Comparison of ENCODE assay signal across 3 cellular contexts in the genomic region with DNA sequence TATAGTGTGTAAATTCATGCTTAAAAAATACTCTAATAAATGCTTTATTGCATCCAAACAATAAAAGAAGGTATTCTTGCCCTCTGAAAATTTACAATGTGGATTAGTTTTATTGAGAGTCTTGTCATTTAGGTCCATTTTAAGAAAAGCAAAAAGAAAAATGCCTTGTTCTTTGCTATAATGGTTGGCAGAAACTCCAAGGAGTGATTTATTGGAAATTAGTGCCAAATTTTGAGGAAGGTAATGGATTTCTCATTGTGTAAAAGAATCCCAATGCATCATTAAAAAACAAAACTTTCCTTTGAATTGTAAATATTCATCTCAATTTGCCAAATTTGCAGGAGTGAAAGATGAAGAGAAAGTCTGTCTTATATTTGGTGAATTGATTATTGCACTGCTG.
TF ChIP-seq lines count a peak whose summit lies in the region.

No MANE protein-coding gene starts in this region.

TF ChIP-seq in GM23338, 12 proteins besides CTCF, POLR2A, EP300 and RAD21 (continues in another document):
- TF ChIP-seq CREB1 (CRISPR knock-in tag; IDR thresholded peaks at IDR 0.05; ENCODE audit: low read depth) (no peak), EZH2 (IDR thresholded peaks at IDR 0.05; ENCODE audit: low read depth, unreplicated experiment) (no peak), NANOG (IDR thresholded peaks at IDR 0.05; ENCODE audit: borderline replicate concordance) (no peak), ZNF114 (CRISPR knock-in tag; IDR thresholded peaks at IDR 0.05) (no peak), ZNF331 (CRISPR knock-in tag; IDR thresholded peaks at IDR 0.05; ENCODE audit: low read depth) (no peak), STAT1 (IDR thresholded peaks at IDR 0.05; ENCODE audit: unreplicated experiment) (no peak), EZH2phosphoT487 (IDR thresholded peaks at IDR 0.05; ENCODE audit: unreplicated experiment) (no peak), JUNB (IDR thresholded peaks at IDR 0.05; ENCODE audit: unreplicated experiment) (no peak), POLR2AphosphoS5 (IDR thresholded peaks at IDR 0.05; ENCODE audit: low read depth) (no peak)
- TF ChIP-seq, protein P1, sequence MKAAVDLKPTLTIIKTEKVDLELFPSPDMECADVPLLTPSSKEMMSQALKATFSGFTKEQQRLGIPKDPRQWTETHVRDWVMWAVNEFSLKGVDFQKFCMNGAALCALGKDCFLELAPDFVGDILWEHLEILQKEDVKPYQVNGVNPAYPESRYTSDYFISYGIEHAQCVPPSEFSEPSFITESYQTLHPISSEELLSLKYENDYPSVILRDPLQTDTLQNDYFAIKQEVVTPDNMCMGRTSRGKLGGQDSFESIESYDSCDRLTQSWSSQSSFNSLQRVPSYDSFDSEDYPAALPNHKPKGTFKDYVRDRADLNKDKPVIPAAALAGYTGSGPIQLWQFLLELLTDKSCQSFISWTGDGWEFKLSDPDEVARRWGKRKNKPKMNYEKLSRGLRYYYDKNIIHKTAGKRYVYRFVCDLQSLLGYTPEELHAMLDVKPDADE (IDR thresholded peaks at IDR 0.05) = no peak
- TF ChIP-seq, protein P2, sequence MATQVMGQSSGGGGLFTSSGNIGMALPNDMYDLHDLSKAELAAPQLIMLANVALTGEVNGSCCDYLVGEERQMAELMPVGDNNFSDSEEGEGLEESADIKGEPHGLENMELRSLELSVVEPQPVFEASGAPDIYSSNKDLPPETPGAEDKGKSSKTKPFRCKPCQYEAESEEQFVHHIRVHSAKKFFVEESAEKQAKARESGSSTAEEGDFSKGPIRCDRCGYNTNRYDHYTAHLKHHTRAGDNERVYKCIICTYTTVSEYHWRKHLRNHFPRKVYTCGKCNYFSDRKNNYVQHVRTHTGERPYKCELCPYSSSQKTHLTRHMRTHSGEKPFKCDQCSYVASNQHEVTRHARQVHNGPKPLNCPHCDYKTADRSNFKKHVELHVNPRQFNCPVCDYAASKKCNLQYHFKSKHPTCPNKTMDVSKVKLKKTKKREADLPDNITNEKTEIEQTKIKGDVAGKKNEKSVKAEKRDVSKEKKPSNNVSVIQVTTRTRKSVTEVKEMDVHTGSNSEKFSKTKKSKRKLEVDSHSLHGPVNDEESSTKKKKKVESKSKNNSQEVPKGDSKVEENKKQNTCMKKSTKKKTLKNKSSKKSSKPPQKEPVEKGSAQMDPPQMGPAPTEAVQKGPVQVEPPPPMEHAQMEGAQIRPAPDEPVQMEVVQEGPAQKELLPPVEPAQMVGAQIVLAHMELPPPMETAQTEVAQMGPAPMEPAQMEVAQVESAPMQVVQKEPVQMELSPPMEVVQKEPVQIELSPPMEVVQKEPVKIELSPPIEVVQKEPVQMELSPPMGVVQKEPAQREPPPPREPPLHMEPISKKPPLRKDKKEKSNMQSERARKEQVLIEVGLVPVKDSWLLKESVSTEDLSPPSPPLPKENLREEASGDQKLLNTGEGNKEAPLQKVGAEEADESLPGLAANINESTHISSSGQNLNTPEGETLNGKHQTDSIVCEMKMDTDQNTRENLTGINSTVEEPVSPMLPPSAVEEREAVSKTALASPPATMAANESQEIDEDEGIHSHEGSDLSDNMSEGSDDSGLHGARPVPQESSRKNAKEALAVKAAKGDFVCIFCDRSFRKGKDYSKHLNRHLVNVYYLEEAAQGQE (IDR thresholded peaks at IDR 0.05; ENCODE audit: unreplicated experiment) = no peak

TF ChIP-seq in WTC11, 78 proteins besides CTCF, POLR2A, EP300 and RAD21:
- TF ChIP-seq, protein P3, sequence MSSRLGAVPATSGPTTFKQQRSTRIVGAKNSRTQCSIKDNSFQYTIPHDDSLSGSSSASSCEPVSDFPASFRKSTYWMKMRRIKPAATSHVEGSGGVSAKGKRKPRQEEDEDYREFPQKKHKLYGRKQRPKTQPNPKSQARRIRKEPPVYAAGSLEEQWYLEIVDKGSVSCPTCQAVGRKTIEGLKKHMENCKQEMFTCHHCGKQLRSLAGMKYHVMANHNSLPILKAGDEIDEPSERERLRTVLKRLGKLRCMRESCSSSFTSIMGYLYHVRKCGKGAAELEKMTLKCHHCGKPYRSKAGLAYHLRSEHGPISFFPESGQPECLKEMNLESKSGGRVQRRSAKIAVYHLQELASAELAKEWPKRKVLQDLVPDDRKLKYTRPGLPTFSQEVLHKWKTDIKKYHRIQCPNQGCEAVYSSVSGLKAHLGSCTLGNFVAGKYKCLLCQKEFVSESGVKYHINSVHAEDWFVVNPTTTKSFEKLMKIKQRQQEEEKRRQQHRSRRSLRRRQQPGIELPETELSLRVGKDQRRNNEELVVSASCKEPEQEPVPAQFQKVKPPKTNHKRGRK (CRISPR knock-in tag; IDR thresholded peaks at IDR 0.05; ENCODE audit: borderline replicate concordance) = no peak
- TF ChIP-seq CBFB (CRISPR knock-in tag; IDR thresholded peaks at IDR 0.05; ENCODE audit: low read depth) = no peak

TF ChIP-seq in H1, 55 proteins besides CTCF, POLR2A, EP300 and RAD21:
- TF ChIP-seq CEBPB (IDR thresholded peaks at IDR 0.05; ENCODE audit: low read depth, low read length) (no peak), TBP (IDR thresholded peaks at IDR 0.05; ENCODE audit: low read depth, low read length) (no peak), GABPA (IDR thresholded peaks at IDR 0.05; ENCODE audit: borderline replicate concordance, insufficient read depth, low read length) (no peak), JUND (IDR thresholded peaks at IDR 0.05; ENCODE audit: low read length) (no peak), TEAD4 (IDR thresholded peaks at IDR 0.05; ENCODE audit: low read depth, low read length) (no peak), CHD2 (IDR thresholded peaks at IDR 0.05; ENCODE audit: low read length) (no peak), CBX5 (IDR thresholded peaks at IDR 0.05; ENCODE audit: low read depth, low read length) (no peak), KDM1A (IDR thresholded peaks at IDR 0.05; ENCODE audit: borderline replicate concordance, low read length) (no peak), RBBP5 (IDR thresholded peaks at IDR 0.05; ENCODE audit: borderline replicate concordance, low read depth, low read length) (no peak), KDM4A (IDR thresholded peaks at IDR 0.05; ENCODE audit: low read depth, low read length, severe bottlenecking) (no peak), TAF7 (optimal IDR thresholded peaks at IDR 0.05; ENCODE audit: borderline replicate concordance, low read depth, low read length) (no peak), BCL11A (IDR thresholded peaks at IDR 0.05; ENCODE audit: low read depth in 2 of 2, low read length in 2 of 2) (no peak), SP1 (IDR thresholded peaks at IDR 0.05; ENCODE audit: low read depth, low read length) (no peak), RXRA (IDR thresholded peaks at IDR 0.05; ENCODE audit: insufficient read depth, low read depth, low read length) (no peak), HDAC6 (IDR thresholded peaks at IDR 0.05; ENCODE audit: low read depth, low read length) (no peak)
